28 cellular contexts compared by ENCODE assay signal in the genomic region with DNA sequence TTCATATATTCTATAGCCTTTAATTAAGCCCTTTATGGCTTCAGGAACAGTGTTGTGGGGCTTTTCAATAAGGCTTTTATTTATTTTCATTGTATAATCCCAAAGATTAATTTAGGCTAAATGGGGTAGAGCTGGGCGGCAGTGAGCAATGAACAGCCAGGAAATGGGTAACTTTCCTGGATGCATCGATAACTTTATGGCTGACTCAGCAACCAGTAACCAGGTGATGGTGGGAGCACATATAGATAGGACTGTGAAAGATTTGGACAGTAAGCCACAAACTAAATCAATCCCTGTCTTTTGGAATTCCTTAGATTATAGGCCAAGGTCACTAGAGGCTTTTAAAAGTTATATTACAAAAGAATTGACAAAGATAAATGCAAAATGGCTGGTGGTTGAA.
"Had no signal": no experiment of that assay in that cellular context is flagged by ENCODE, and none has a peak within 500 bp of the region (broad histone marks: within the 10 kb centered on the region; RNA-seq: fewer than 3 reads in every experiment).

No MANE protein-coding gene starts in this region.

- ATAC-seq: effector memory CD8-positive, alpha-beta T cell; esophagus mucosa; foreskin keratinocyte; gastrocnemius medialis; gastroesophageal sphincter; heart left ventricle; heart right ventricle had no signal

- H3K9me3 ChIP-seq: colonic mucosa, esophagus muscularis mucosa, esophagus squamous epithelium, gastrocnemius medialis, gastroesophageal sphincter, heart left ventricle had no signal

- H3K4me1 ChIP-seq: colonic mucosa, esophagus muscularis mucosa, esophagus squamous epithelium, foreskin keratinocyte, gastrocnemius medialis, gastroesophageal sphincter, heart left ventricle, heart right ventricle had no signal

- FAIRE-seq: colon, endometrium, endothelial cell of umbilical vein had no signal

- H3K27ac ChIP-seq: colonic mucosa, coronary artery, dorsolateral prefrontal cortex, epithelial cell of prostate, esophagus muscularis mucosa, esophagus squamous epithelium, foreskin keratinocyte, gastrocnemius medialis, gastroesophageal sphincter, heart left ventricle, heart right ventricle, hepatocyte had no signal

- H2AFZ ChIP-seq: hepatocyte had no signal

- H3K27me3 ChIP-seq: colonic mucosa, dorsolateral prefrontal cortex, esophagus muscularis mucosa, esophagus squamous epithelium, foreskin keratinocyte, gastrocnemius medialis, gastroesophageal sphincter, heart left ventricle, heart right ventricle, hepatocyte had no signal

- H3K79me2 ChIP-seq: hepatocyte had no signal

- H3K4me3 ChIP-seq: colonic mucosa, coronary artery, dorsolateral prefrontal cortex, esophagus muscularis mucosa, esophagus squamous epithelium, gastrocnemius medialis, gastroesophageal sphincter, heart left ventricle, heart right ventricle, hepatocyte had no signal

- DNase-seq: colonic mucosa; cortex of kidney; dermis blood vessel endothelial cell; dorsolateral prefrontal cortex; effector CD4-positive, alpha-beta T cell; effector CD8-positive, alpha-beta T cell; effector memory CD4-positive, alpha-beta T cell; effector memory CD8-positive, alpha-beta T cell; endodermal cell; erythroblast; esophagus squamous epithelium; foreskin fibroblast; foreskin keratinocyte; foreskin melanocyte; gastrocnemius medialis; glutamatergic neuron; head of caudate nucleus; heart left ventricle; heart right ventricle had no signal

- H3K4me2 ChIP-seq: hepatocyte had no signal

- H3K36me3 ChIP-seq: colonic mucosa, esophagus muscularis mucosa, esophagus squamous epithelium, gastrocnemius medialis, gastroesophageal sphincter, heart left ventricle, heart right ventricle had no signal
